Comparison of ENCODE assay signal across 14 cellular contexts in genomic region chr1:87598429-87598828, GRCh38.
DNase-seq lines count a peak whose midpoint lies in the region; ATAC-seq and TF ChIP-seq lines count a peak whose summit lies in the region.
"Had no signal": no experiment of that assay in that cellular context is flagged by ENCODE, and none has a peak within 500 bp of the region (broad histone marks: within the 10 kb centered on the region; RNA-seq: fewer than 3 reads in every experiment).

No MANE protein-coding gene starts in this region.

- H3K4me3 Mint-ChIP-seq in stimulated activated naive CD8-positive, alpha-beta T cell treated with anti-CD3 and anti-CD28 coated beads, Interleukin-15, amount 100 ng/mL, for 72 hours, result no peak overlapping the region
- H3K4me3 Mint-ChIP-seq: activated naive CD4-positive, alpha-beta T cell treated with anti-CD3 and anti-CD28 coated beads, Interleukin-2, amount 10 ng/mL, durations not matched to agents 7 days and 5 days; CD4-positive, CD25-positive, alpha-beta regulatory T cell had no signal

- H3K36me3 ChIP-seq in brain microvascular endothelial cell (replicated peaks), result no peaks in the 10 kb centered on the region
- H3K36me3 ChIP-seq: HAP-1, right atrium auricular region had no signal

- H3K27ac ChIP-seq in brain microvascular endothelial cell, result no peak overlapping the region
- H3K27ac ChIP-seq: right atrium auricular region had no signal

- no peak for ATAC-seq in stimulated activated naive CD8-positive, alpha-beta T cell treated with anti-CD3 and anti-CD28 coated beads, Interleukin-15, amount 100 ng/mL, for 72 hours
- ATAC-seq in activated CD4-positive, CD25-positive, alpha-beta regulatory T cell treated with anti-CD3 and anti-CD28 coated beads, Interleukin-2, amount 50 U/mL, for 24 hours, result no peak

- in situ Hi-C loops in brain microvascular endothelial cell (cut with HindIII; ENCODE audit: low pct_ligation_motif_present, low sequenced_read_pairs), result no loop called here

- H3K4me1 Mint-ChIP-seq in stimulated activated naive CD8-positive, alpha-beta T cell treated with anti-CD3 and anti-CD28 coated beads, Interleukin-15, amount 100 ng/mL, for 72 hours, result no peaks in the 10 kb centered on the region
- H3K4me1 Mint-ChIP-seq: activated naive CD4-positive, alpha-beta T cell treated with anti-CD3 and anti-CD28 coated beads, Interleukin-2, amount 10 ng/mL, durations not matched to agents 7 days and 5 days; CD4-positive, CD25-positive, alpha-beta regulatory T cell had no signal

- H3K27me3 ChIP-seq in brain microvascular endothelial cell (replicated peaks), result no peaks in the 10 kb centered on the region
- H3K27me3 ChIP-seq: right atrium auricular region had no signal

- H3K9me3 Mint-ChIP-seq in stimulated activated naive CD8-positive, alpha-beta T cell treated with anti-CD3 and anti-CD28 coated beads, Interleukin-15, amount 100 ng/mL, for 72 hours, result no peaks in the 10 kb centered on the region
- H3K9me3 Mint-ChIP-seq: activated naive CD4-positive, alpha-beta T cell treated with anti-CD3 and anti-CD28 coated beads, Interleukin-2, amount 10 ng/mL, durations not matched to agents 7 days and 5 days had no signal

- no peak overlapping the region for H3K27ac Mint-ChIP-seq in stimulated activated naive CD8-positive, alpha-beta T cell treated with anti-CD3 and anti-CD28 coated beads, Interleukin-15, amount 100 ng/mL, for 72 hours
- H3K27ac Mint-ChIP-seq: activated naive CD4-positive, alpha-beta T cell treated with anti-CD3 and anti-CD28 coated beads, Interleukin-2, amount 10 ng/mL, durations not matched to agents 7 days and 5 days; CD4-positive, CD25-positive, alpha-beta regulatory T cell had no signal

- TF ChIP-seq CTCF in LNCaP clone FGC (IDR thresholded peaks at IDR 0.05; ENCODE audit: control insufficient read depth, extremely low read depth, insufficient read depth), result peak; percentile 35
- peak; percentile 24 for TF ChIP-seq CTCF in brain microvascular endothelial cell (IDR thresholded peaks at IDR 0.05; ENCODE audit: low read depth, low read length, missing control alignments)

- H3K4me3 ChIP-seq in LNCaP clone FGC (ENCODE audit: low read depth, low read length) (no peak overlapping the region), brain microvascular endothelial cell (ENCODE audit: low read depth, low read length) (no peak overlapping the region)
- H3K4me3 ChIP-seq: HAP-1, right atrium auricular region had no signal

- peaks cover 14% of the 10 kb centered on the region for H3K27me3 Mint-ChIP-seq in stimulated activated naive CD8-positive, alpha-beta T cell treated with anti-CD3 and anti-CD28 coated beads, Interleukin-15, amount 100 ng/mL, for 72 hours

- DNase-seq in ELR (ENCODE audit: low read depth) (peak; percentile 9), LNCaP clone FGC (ENCODE audit: low read depth) (no peak), brain microvascular endothelial cell (no peak), myocyte (ENCODE audit: low read depth) (peak; percentile 3)
- no peak for DNase-seq in effector CD4-positive, alpha-beta T cell
- no peak for DNase-seq in stimulated activated CD4-positive, alpha-beta T cell treated with anti-CD3 and anti-CD28 coated beads, Interleukin-2, amount 100 ng/mL, for 24 hours
- DNase-seq in stimulated activated naive CD8-positive, alpha-beta T cell treated with anti-CD3 and anti-CD28 coated beads, Interleukin-15, amount 100 ng/mL, for 72 hours, result no peak
- DNase-seq: activated naive CD4-positive, alpha-beta T cell treated with anti-CD3 and anti-CD28 coated beads, Interleukin-2, amount 10 ng/mL, durations not matched to agents 7 days and 5 days; CD4-positive, CD25-positive, alpha-beta regulatory T cell; central memory CD4-positive, alpha-beta T cell; NCI-H1694 treated with DMSO at 0.1 percent for 48 hours had no signal

Comparison
In these comparisons a context has a peak if more than half of its experiments do, and no peak if none do; other contexts are left out.
1. DNase-seq: peak in ELR (single experiment) and myocyte (single experiment); none in LNCaP clone FGC (single experiment), brain microvascular endothelial cell (single experiment), effector CD4-positive, alpha-beta T cell (single experiment), stimulated activated CD4-positive, alpha-beta T cell treated with anti-CD3 and anti-CD28 coated beads, Interleukin-2, amount 100 ng/mL, for 24 hours (0 of 2) and stimulated activated naive CD8-positive, alpha-beta T cell treated with anti-CD3 and anti-CD28 coated beads, Interleukin-15, amount 100 ng/mL, for 72 hours (0 of 2).